ENCODE assay signal across 1 cellular context in the genomic region with DNA sequence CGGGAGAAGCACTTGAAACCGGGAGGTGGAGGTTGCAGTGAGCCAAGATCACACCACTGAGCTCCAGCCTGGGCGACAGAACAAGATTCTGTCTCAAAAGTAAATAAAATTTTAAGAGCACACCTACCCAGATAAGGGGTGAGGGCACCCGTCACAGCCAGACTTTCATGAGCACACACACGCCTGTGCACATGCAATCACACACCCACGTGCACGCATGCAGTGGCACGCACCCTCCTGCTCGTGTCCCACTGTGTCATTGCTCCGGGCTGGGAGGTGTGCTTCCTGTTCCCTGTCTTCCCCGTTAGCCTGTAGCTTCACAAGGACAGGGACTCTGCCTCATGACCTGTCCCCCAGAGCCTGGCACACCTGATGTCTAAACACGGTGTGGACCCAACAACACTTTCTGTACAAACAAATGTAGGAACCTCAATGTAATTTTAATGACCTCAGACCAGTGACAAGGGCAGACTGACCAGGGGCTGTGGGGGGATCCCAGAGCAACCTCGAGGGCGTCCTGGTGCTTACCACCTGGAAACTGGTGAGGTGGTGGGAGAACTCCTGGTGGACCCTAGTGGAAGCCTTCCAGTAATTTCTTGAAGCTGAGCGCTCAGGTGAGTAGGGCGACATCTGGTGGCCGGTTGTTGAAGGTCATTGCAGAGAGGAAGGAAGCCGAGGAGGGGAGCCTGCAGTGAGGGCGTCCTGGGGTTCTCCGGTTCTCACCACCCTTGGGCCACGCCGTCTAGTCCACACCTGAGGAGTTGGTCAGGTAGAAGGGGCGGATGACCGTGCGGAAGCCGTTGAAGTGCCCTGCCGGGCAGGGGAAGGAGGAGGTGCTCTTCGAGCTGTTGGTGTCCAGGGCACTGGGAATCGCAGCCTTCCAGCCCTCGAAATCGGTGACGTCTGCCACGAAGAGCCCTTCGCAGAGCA.
TF ChIP-seq lines count a peak whose summit lies in the region.

No MANE protein-coding gene starts in this region.

TF ChIP-seq in IMR-90, 13 proteins besides CTCF, POLR2A, EP300 and RAD21:
- TF ChIP-seq SMC3 (IDR thresholded peaks at IDR 0.05; ENCODE audit: low read depth, low read length), result peak; percentile 93
- TF ChIP-seq MAZ (IDR thresholded peaks at IDR 0.05; ENCODE audit: borderline replicate concordance, low read depth, low read length), result no peak
